19 cellular contexts compared by ENCODE assay signal in genomic region chr2:17713291-17713690, GRCh38.
"Had no signal": no experiment of that assay in that cellular context is flagged by ENCODE, and none has a peak within 500 bp of the region (broad histone marks: within the 10 kb centered on the region; RNA-seq: fewer than 3 reads in every experiment).

No MANE protein-coding gene starts in this region.

- H3K27me3 ChIP-seq: adrenal gland, cardiac muscle cell, colonic mucosa, vagina had no signal

- H3K9me3 Mint-ChIP-seq: activated B cell treated with CpG ODN at 0.5 μM for 24 hours; activated naive CD4-positive, alpha-beta T cell treated with anti-CD3 and anti-CD28 coated beads, Interleukin-2, amount 10 ng/mL, durations not matched to agents 7 days and 5 days; activated T-cell treated with anti-CD3 and anti-CD28 coated beads, Interleukin-2, amount 50 U/mL, for 4 hours; natural killer cell had no signal

- H3K27me3 Mint-ChIP-seq: activated B cell treated with CpG ODN at 0.5 μM for 24 hours; activated naive CD4-positive, alpha-beta T cell treated with anti-CD3 and anti-CD28 coated beads, Interleukin-2, amount 10 ng/mL, durations not matched to agents 7 days and 5 days had no signal

- H3K9me3 ChIP-seq: adrenal gland, colonic mucosa, vagina had no signal

- FAIRE-seq: endometrium, kidney had no signal

- H3K27ac Mint-ChIP-seq: activated B cell treated with CpG ODN at 0.5 μM for 24 hours; activated naive CD4-positive, alpha-beta T cell treated with anti-CD3 and anti-CD28 coated beads, Interleukin-2, amount 10 ng/mL, durations not matched to agents 7 days and 5 days; natural killer cell had no signal

- H3K4me3 ChIP-seq: adrenal gland, cardiac muscle cell, colonic mucosa, SK-N-MC, vagina had no signal

- H3K4me1 Mint-ChIP-seq: activated B cell treated with CpG ODN at 0.5 μM for 24 hours; activated naive CD4-positive, alpha-beta T cell treated with anti-CD3 and anti-CD28 coated beads, Interleukin-2, amount 10 ng/mL, durations not matched to agents 7 days and 5 days; natural killer cell had no signal

- H3K4me3 Mint-ChIP-seq: activated B cell treated with CpG ODN at 0.5 μM for 24 hours; activated naive CD4-positive, alpha-beta T cell treated with anti-CD3 and anti-CD28 coated beads, Interleukin-2, amount 10 ng/mL, durations not matched to agents 7 days and 5 days; activated T-cell treated with anti-CD3 and anti-CD28 coated beads, Interleukin-2, amount 50 U/mL, for 4 hours; natural killer cell had no signal

- H3K27ac ChIP-seq: adrenal gland, cardiac muscle cell, colonic mucosa, parathyroid adenoma, SK-N-MC, vagina had no signal

- H3K36me3 Mint-ChIP-seq: natural killer cell had no signal

- DNase-seq: activated B cell treated with CpG ODN at 0.5 μM for 24 hours; activated CD4-positive, alpha-beta T cell treated with anti-CD3 and anti-CD28 coated beads for 48 hours; activated CD8-positive, alpha-beta memory T cell treated with anti-CD3 and anti-CD28 coated beads, Interleukin-2, amount 50 U/mL, for 4 hours; activated naive CD4-positive, alpha-beta T cell treated with anti-CD3 and anti-CD28 coated beads, Interleukin-2, amount 10 ng/mL, durations not matched to agents 7 days and 5 days; activated T-cell treated with anti-CD3 and anti-CD28 coated beads, Interleukin-2, amount 50 U/mL, for 4 hours; adrenal gland; colonic mucosa; foreskin melanocyte; kidney; mesendoderm; natural killer cell; retina; stimulated activated naive CD4-positive, alpha-beta T cell; trophoblast cell had no signal

- ATAC-seq: activated T-cell treated with anti-CD3 and anti-CD28 coated beads, Interleukin-2, amount 50 U/mL, for 4 hours; natural killer cell had no signal

- H3K4me1 ChIP-seq: adrenal gland, colonic mucosa, parathyroid adenoma, vagina had no signal
